ENCODE assay signal across 1 cellular context in the genomic region with DNA sequence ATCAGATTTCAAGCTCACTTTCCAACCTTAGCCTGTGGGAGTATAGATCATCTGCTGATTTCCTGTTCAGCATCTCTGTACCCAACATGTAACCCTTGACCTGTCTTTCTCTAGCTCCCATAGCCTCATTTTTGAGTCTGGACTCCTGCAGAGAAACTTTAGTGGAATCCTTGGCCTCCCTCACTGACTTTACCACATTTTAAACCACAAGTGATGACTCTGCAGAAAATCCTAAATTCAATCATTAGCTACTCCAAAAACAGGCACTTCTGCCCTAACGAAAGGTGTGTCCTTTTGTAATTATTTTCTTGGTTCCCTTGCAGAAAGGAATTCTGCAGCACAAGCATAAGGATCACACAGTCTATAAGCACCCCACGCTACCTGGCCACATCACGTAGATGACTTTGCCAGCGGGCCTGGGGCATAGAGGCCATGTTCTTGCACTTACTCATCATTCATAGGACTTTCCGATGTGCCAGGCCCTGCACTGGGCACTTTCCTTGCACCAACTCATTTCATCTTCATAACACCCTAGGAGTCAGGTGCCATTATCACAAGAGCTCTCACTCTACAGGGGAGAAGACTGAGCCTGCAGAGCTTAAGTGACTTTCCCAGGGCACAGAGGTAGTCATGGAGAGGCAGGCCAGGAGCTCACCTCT.
TF ChIP-seq lines count a peak whose summit lies in the region.

No MANE protein-coding gene starts in this region.

TF ChIP-seq in H1, 55 proteins besides CTCF, POLR2A, EP300 and RAD21:
- TF ChIP-seq MAFK (IDR thresholded peaks at IDR 0.05; ENCODE audit: low read depth, low read length) (peak; percentile 36; the same call in 1 of the 2 replicates), ZNF274 (IDR thresholded peaks at IDR 0.05; ENCODE audit: borderline replicate concordance, extremely low read depth, low read length) (no peak)
TF ChIP-seq in H1: peak in this region for 1.
